ENCODE assay signal across 1 cellular context in genomic region chr9:121184463-121184862, GRCh38.
A peak's percentile ranks its signal among the peaks of the same experiment; 100 is the strongest.
TF ChIP-seq lines count a peak whose summit lies in the region.

No MANE protein-coding gene starts in this region.

TF ChIP-seq in HepG2, 621 proteins besides CTCF, POLR2A, EP300 and RAD21:
- TF ChIP-seq ISL2 (CRISPR knock-in tag; IDR thresholded peaks at IDR 0.05) (peak; percentile 54; the same call in 1 of the 2 replicates), NAIF1 (CRISPR knock-in tag; IDR thresholded peaks at IDR 0.05; ENCODE audit: borderline replicate concordance) (0 out of 2 replicates have a peak, but pooled peaks have one; percentile 47), GFI1 (CRISPR knock-in tag; IDR thresholded peaks at IDR 0.05; ENCODE audit: borderline replicate concordance) (0 out of 2 replicates have a peak, but pooled peaks have one; percentile 10), ARID5B (CRISPR knock-in tag; IDR thresholded peaks at IDR 0.05) (peak; percentile 42; the same call in 1 of the 2 replicates), FOXA1 (IDR thresholded peaks at IDR 0.05) (no peak), FOXA1 (CRISPR knock-in tag; IDR thresholded peaks at IDR 0.05) (peak; percentile 62), SALL1 (CRISPR knock-in tag; IDR thresholded peaks at IDR 0.05) (no peak), EZH2 (conservative IDR thresholded peaks at IDR 0.05; ENCODE audit: low read depth, low read length) (no peak), KDM2A (CRISPR knock-in tag; IDR thresholded peaks at IDR 0.05; ENCODE audit: borderline replicate concordance, low read depth) (no peak), XRCC5 (optimal IDR thresholded peaks at IDR 0.05; ENCODE audit: low read length) (no peak), ZNF775 (CRISPR knock-in tag; IDR thresholded peaks at IDR 0.05; ENCODE audit: borderline replicate concordance) (no peak), ARID3A (IDR thresholded peaks at IDR 0.05; ENCODE audit: low read depth, low read length) (peak; percentile 60; the same call in 1 of the 2 replicates), SSRP1 (CRISPR knock-in tag; IDR thresholded peaks at IDR 0.05) (no peak), FIP1L1 (IDR thresholded peaks at IDR 0.05; ENCODE audit: borderline replicate concordance, insufficient read depth, low read depth, low read length) (no peak), HMG20A (CRISPR knock-in tag; IDR thresholded peaks at IDR 0.05; ENCODE audit: borderline replicate concordance) (0 out of 2 replicates have a peak, but pooled peaks have one; percentile 10), HMGA1 (CRISPR knock-in tag; conservative IDR thresholded peaks at IDR 0.05) (no peak), SOX13 (IDR thresholded peaks at IDR 0.05) (no peak), SOX13 (CRISPR knock-in tag; conservative IDR thresholded peaks at IDR 0.05 in 1 of 2, IDR thresholded peaks at IDR 0.05 in 1 of 2) (peak in 1 of 2 experiments; percentile 29; a peak in 1 of 4 replicates), ZNF326 (CRISPR knock-in tag; IDR thresholded peaks at IDR 0.05; ENCODE audit: borderline replicate concordance) (no peak), PHF8 (CRISPR knock-in tag; IDR thresholded peaks at IDR 0.05) (no peak), ZNF501 (CRISPR knock-in tag; IDR thresholded peaks at IDR 0.05) (no peak), ZBTB20 (CRISPR knock-in tag; IDR thresholded peaks at IDR 0.05; ENCODE audit: borderline replicate concordance, low read depth) (0 out of 2 replicates have a peak, but pooled peaks have one; percentile 49), PAXIP1 (CRISPR knock-in tag; conservative IDR thresholded peaks at IDR 0.05) (0 out of 2 replicates have a peak, but pooled peaks have one; percentile 25), ZNF691 (CRISPR knock-in tag; IDR thresholded peaks at IDR 0.05; ENCODE audit: borderline replicate concordance, low read depth) (no peak)
